In the genomic region with DNA sequence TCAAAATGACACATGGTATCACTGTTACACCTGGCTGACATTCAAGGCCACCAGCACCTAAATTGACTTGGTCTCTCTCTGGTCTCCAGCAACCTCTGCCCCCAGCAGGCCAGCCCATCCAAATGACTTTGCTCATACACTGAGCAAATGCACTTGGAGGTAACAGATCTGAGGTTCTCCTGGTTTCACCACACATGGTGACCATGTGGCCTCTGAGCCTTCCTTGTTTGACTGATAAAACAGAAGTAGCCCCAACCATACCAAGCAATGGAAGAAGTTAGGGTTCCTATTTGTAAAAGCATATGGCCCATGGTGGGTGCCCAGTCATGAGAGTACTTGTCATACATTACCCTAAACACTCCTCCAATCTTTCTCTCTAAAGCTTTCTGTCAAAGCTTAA, we compare ENCODE assay signal across 34 cellular contexts.
"Had no signal": no experiment of that assay in that cellular context is flagged by ENCODE, and none has a peak within 500 bp of the region (broad histone marks: within the 10 kb centered on the region; RNA-seq: fewer than 3 reads in every experiment).

No MANE protein-coding gene starts in this region.

- H3K27ac ChIP-seq: KMS-11 had no signal

- H3K4me3 ChIP-seq: MG63 had no signal

- H3K27me3 ChIP-seq: MG63 had no signal

- DNase-seq: Karpas-422, Kasumi-1, MG63, MM.1S, MV-4-11, NCI-H1048, NCI-H1092 treated with DMSO at 0.1 percent for 48 hours, NCI-H1105, NCI-H1105 treated with DMSO at 0.1 percent for 48 hours, NCI-H1417, NCI-H1417 treated with DMSO at 0.1 percent for 48 hours, NCI-H1436, NCI-H1436 treated with DMSO at 0.1 percent for 48 hours, NCI-H146, NCI-H1694, NCI-H1694 treated with DMSO at 0.1 percent for 48 hours, NCI-H187, NCI-H187 treated with DMSO at 0.1 percent for 48 hours, NCI-H1930, NCI-H2029, NCI-H2029 treated with DMSO at 0.1 percent for 48 hours, NCI-H2081, NCI-H2081 treated with DMSO at 0.1 percent for 48 hours, NCI-H2107, NCI-H2171, NCI-H2171 treated with DMSO at 0.1 percent for 48 hours, NCI-H2227 treated with DMSO at 0.1 percent for 48 hours, NCI-H226, NCI-H345, NCI-H446, NCI-H446 treated with DMSO at 0.1 percent for 48 hours, NCI-H510A, NCI-H510A treated with DMSO at 0.1 percent for 48 hours had no signal

- H3K9ac ChIP-seq: KMS-11 had no signal

- H3K4me2 ChIP-seq: KMS-11 had no signal

- H3K9me3 ChIP-seq: MG63 had no signal
